Comparison of ENCODE assay signal across 10 cellular contexts in the genomic region with DNA sequence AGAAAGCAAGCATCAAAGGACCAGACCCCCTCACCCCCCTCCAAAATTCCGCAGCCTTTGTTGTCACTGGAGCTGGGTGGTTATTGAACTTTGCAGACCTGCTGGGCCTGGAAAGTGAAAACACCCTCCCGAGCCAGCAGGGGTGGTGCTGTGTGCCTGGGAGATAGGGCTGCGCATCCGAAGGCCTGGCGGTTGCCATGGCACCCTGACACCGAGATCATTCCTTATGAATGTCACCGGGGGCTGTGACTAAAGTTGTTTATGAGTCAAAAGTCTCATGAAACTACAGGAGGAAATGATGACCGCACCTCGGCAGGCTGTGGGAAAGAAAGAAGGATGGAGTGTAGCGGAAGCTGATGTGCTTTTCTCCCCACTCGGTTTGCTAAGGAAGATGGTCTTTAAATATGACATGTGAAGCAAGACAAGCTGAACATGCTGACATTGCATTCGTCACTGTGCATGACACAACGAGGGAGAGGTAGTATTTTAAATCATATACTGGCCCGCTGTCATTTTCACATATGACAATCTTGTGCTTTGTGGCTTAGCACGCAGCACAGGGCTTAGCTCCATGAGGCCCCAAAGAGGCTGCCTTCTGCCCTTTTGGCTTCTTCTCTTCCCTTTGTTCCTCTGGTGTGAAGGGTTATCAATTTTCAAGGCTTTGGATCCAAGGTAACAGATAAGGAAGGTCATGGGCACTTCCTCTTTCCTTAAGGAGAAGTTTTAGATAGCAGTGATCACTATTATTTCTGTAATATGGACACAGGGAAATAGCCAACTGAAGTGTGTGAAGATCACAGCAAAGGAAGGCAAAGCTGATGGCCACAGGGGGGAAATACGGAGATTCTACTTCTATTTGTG.
DNase-seq lines count a peak whose midpoint lies in the region; ATAC-seq lines count a peak whose summit lies in the region.
"Had no signal": no experiment of that assay in that cellular context is flagged by ENCODE, and none has a peak within 500 bp of the region (broad histone marks: within the 10 kb centered on the region; RNA-seq: fewer than 3 reads in every experiment).

No MANE protein-coding gene starts in this region.

- no peak for DNase-seq in activated naive CD4-positive, alpha-beta T cell treated with anti-CD3 and anti-CD28 coated beads, Interleukin-2, amount 50 U/mL, for 72 hours (ENCODE audit: low spot score in 2 of 2)
- no peak for DNase-seq in activated naive CD4-positive, alpha-beta T cell treated with anti-CD3 and anti-CD28 coated beads, Interleukin-2, amount 50 U/mL, for 16 hours
- DNase-seq in T-helper 9 cell (peak; percentile 11), glomerular endothelial cell (ENCODE audit: extremely low read depth, low read depth, low spot score) (peak; percentile 27), cerebellar cortex (ENCODE audit: low spot score) (no peak), DMS153 (lab: John Stamatoyannopoulos, UW) (no peak)
- DNase-seq in stimulated activated effector memory CD8-positive, alpha-beta T cell treated with anti-CD3 and anti-CD28 coated beads, Interleukin-12 subunit alpha, Interleukin-12 subunit beta, amount 100 ng/mL, for 72 hours (ENCODE audit: low spot score in 2 of 2) = peak in 1 of 2 donors; percentile 41
- DNase-seq: NCI-H1092 had no signal

- ATAC-seq in activated naive CD4-positive, alpha-beta T cell treated with anti-CD3 and anti-CD28 coated beads, Interleukin-2, amount 50 U/mL, for 72 hours = peak; percentile 67 to 86
- peak; percentile 75 for ATAC-seq in stimulated activated effector memory CD8-positive, alpha-beta T cell treated with anti-CD3 and anti-CD28 coated beads, Interleukin-12 subunit alpha, Interleukin-12 subunit beta, amount 100 ng/mL, for 72 hours
- no peak for ATAC-seq in GM19328 (IDR thresholded peaks at IDR 0.05; ENCODE audit: unreplicated experiment)
- ATAC-seq: Right ventricle myocardium inferior had no signal

- H3K27ac Mint-ChIP-seq in activated naive CD4-positive, alpha-beta T cell treated with anti-CD3 and anti-CD28 coated beads, Interleukin-2, amount 50 U/mL, for 72 hours = peak overlapping the region in 1 of 2 donors; percentile 32
- no peak overlapping the region for H3K27ac Mint-ChIP-seq in stimulated activated effector memory CD8-positive, alpha-beta T cell treated with anti-CD3 and anti-CD28 coated beads, Interleukin-12 subunit alpha, Interleukin-12 subunit beta, amount 100 ng/mL, for 72 hours

- peaks cover 5 to 14% of the 10 kb centered on the region in 2 donors for H3K36me3 Mint-ChIP-seq in activated naive CD4-positive, alpha-beta T cell treated with anti-CD3 and anti-CD28 coated beads, Interleukin-2, amount 50 U/mL, for 72 hours
- no peaks in the 10 kb centered on the region for H3K36me3 Mint-ChIP-seq in stimulated activated effector memory CD8-positive, alpha-beta T cell treated with anti-CD3 and anti-CD28 coated beads, Interleukin-12 subunit alpha, Interleukin-12 subunit beta, amount 100 ng/mL, for 72 hours

- H3K9me3 Mint-ChIP-seq in activated naive CD4-positive, alpha-beta T cell treated with anti-CD3 and anti-CD28 coated beads, Interleukin-2, amount 50 U/mL, for 72 hours = peaks cover 4 to 5% of the 10 kb centered on the region in 2 donors
- H3K9me3 Mint-ChIP-seq in stimulated activated effector memory CD8-positive, alpha-beta T cell treated with anti-CD3 and anti-CD28 coated beads, Interleukin-12 subunit alpha, Interleukin-12 subunit beta, amount 100 ng/mL, for 72 hours = no peaks in the 10 kb centered on the region

- H3K4me1 Mint-ChIP-seq in stimulated activated effector memory CD8-positive, alpha-beta T cell treated with anti-CD3 and anti-CD28 coated beads, Interleukin-12 subunit alpha, Interleukin-12 subunit beta, amount 100 ng/mL, for 72 hours = no peaks in the 10 kb centered on the region

- no peak overlapping the region for H3K4me3 Mint-ChIP-seq in stimulated activated effector memory CD8-positive, alpha-beta T cell treated with anti-CD3 and anti-CD28 coated beads, Interleukin-12 subunit alpha, Interleukin-12 subunit beta, amount 100 ng/mL, for 72 hours

Comparison
In these comparisons a context has a peak if more than half of its experiments do, and no peak if none do; other contexts are left out.
1. DNase-seq: peak in T-helper 9 cell (single experiment) and glomerular endothelial cell (single experiment); none in activated naive CD4-positive, alpha-beta T cell treated with anti-CD3 and anti-CD28 coated beads, Interleukin-2, amount 50 U/mL, for 72 hours (0 of 2), activated naive CD4-positive, alpha-beta T cell treated with anti-CD3 and anti-CD28 coated beads, Interleukin-2, amount 50 U/mL, for 16 hours (single experiment), cerebellar cortex (single experiment) and DMS153 (single experiment).